Comparison of ENCODE assay signal across 41 cellular contexts in genomic region chr15:95968856-95969255, GRCh38.
"Had no signal": no experiment of that assay in that cellular context is flagged by ENCODE, and none has a peak within 500 bp of the region (broad histone marks: within the 10 kb centered on the region; RNA-seq: fewer than 3 reads in every experiment).

No MANE protein-coding gene starts in this region.

- H3K36me3 Mint-ChIP-seq: activated naive CD4-positive, alpha-beta T cell treated with anti-CD3 and anti-CD28 coated beads, Interleukin-2, amount 10 ng/mL, durations not matched to agents 7 days and 5 days; activated naive CD4-positive, alpha-beta T cell treated with anti-CD3 and anti-CD28 coated beads, Interleukin-2, amount 50 U/mL, for 24 hours; activated naive CD4-positive, alpha-beta T cell treated with anti-CD3 and anti-CD28 coated beads, Interleukin-2, amount 50 U/mL, for 72 hours; activated naive CD8-positive, alpha-beta T cell; activated naive CD8-positive, alpha-beta T cell treated with anti-CD3 and anti-CD28 coated beads for 36 hours; activated naive CD8-positive, alpha-beta T cell treated with anti-CD3 and anti-CD28 coated beads, Interleukin-2, amount 10 ng/mL, durations not matched to agents 7 days and 5 days; brain had no signal

- H3K4me3 ChIP-seq: adrenal gland, ascending aorta, body of pancreas, breast epithelium, cardiac muscle cell had no signal

- H3K36me3 ChIP-seq: adrenal gland, ascending aorta, brain microvascular endothelial cell, breast epithelium, cardiac muscle cell had no signal

- H3K27me3 ChIP-seq: adrenal gland, ascending aorta, body of pancreas, brain microvascular endothelial cell, breast epithelium, cardiac muscle cell had no signal

- H3K4me1 Mint-ChIP-seq: activated naive CD4-positive, alpha-beta T cell treated with anti-CD3 and anti-CD28 coated beads, Interleukin-2, amount 10 ng/mL, durations not matched to agents 7 days and 5 days; activated naive CD4-positive, alpha-beta T cell treated with anti-CD3 and anti-CD28 coated beads, Interleukin-2, amount 50 U/mL, for 24 hours; activated naive CD8-positive, alpha-beta T cell treated with anti-CD3 and anti-CD28 coated beads for 36 hours; activated naive CD8-positive, alpha-beta T cell treated with anti-CD3 and anti-CD28 coated beads, Interleukin-2, amount 10 ng/mL, durations not matched to agents 7 days and 5 days; activated naive CD8-positive, alpha-beta T cell treated with anti-CD3 and anti-CD28 coated beads, Interleukin-2, amount 50 U/mL, for 24 hours; activated T-helper 17 cell treated with anti-CD3 and anti-CD28 coated beads, Interleukin-2, amount 50 U/mL, for 72 hours; central memory CD8-positive, alpha-beta T cell had no signal

- H3K27ac Mint-ChIP-seq: activated naive CD4-positive, alpha-beta T cell treated with anti-CD3 and anti-CD28 coated beads for 36 hours; activated naive CD4-positive, alpha-beta T cell treated with anti-CD3 and anti-CD28 coated beads, Interleukin-2, amount 10 ng/mL, durations not matched to agents 7 days and 5 days; activated naive CD4-positive, alpha-beta T cell treated with anti-CD3 and anti-CD28 coated beads, Interleukin-2, amount 50 U/mL, for 24 hours; activated naive CD4-positive, alpha-beta T cell treated with anti-CD3 and anti-CD28 coated beads, Interleukin-2, amount 50 U/mL, for 72 hours; activated naive CD8-positive, alpha-beta T cell; activated naive CD8-positive, alpha-beta T cell treated with anti-CD3 and anti-CD28 coated beads for 36 hours; activated naive CD8-positive, alpha-beta T cell treated with anti-CD3 and anti-CD28 coated beads, Interleukin-2, amount 10 ng/mL, durations not matched to agents 7 days and 5 days; activated naive CD8-positive, alpha-beta T cell treated with anti-CD3 and anti-CD28 coated beads, Interleukin-2, amount 50 U/mL, for 24 hours; activated T-cell treated with anti-CD3 and anti-CD28 coated beads, Interleukin-2, amount 50 U/mL, for 24 hours; activated T-cell treated with anti-CD3 and anti-CD28 coated beads, Interleukin-2, amount 50 U/mL, for 72 hours; activated T-helper 1 cell treated with anti-CD3 and anti-CD28 coated beads, Interleukin-12 subunit alpha, Interleukin-12 subunit beta, Interleukin-2, Interleukin-4 antibody, amounts not matched to agents 30 ng/mL and 10 ng/mL and 1 ng/mL, durations not matched to agents 14 hours and 24 hours and 36 hours; activated T-helper 17 cell treated with anti-CD3 and anti-CD28 coated beads, Interleukin-2, amount 50 U/mL, for 72 hours; activated T-helper 2 cell treated with anti-CD3 and anti-CD28 coated beads, Interferon-gamma antibody, Interleukin-2, Interleukin-4, amounts not matched to agents 10 μg/mL and 5 μg/mL and 100 μg/mL, durations not matched to agents 14 hours and 24 hours and 36 hours; brain had no signal

- H3K27me3 Mint-ChIP-seq: activated T-helper 17 cell treated with anti-CD3 and anti-CD28 coated beads, Interleukin-2, amount 50 U/mL, for 72 hours had no signal

- H3K4me1 ChIP-seq: adrenal gland, ascending aorta, body of pancreas, breast epithelium had no signal

- H3K4me3 Mint-ChIP-seq: activated naive CD4-positive, alpha-beta T cell treated with anti-CD3 and anti-CD28 coated beads for 36 hours; activated naive CD4-positive, alpha-beta T cell treated with anti-CD3 and anti-CD28 coated beads, Interleukin-2, amount 10 ng/mL, durations not matched to agents 7 days and 5 days; activated naive CD4-positive, alpha-beta T cell treated with anti-CD3 and anti-CD28 coated beads, Interleukin-2, amount 50 U/mL, for 24 hours; activated naive CD8-positive, alpha-beta T cell; activated naive CD8-positive, alpha-beta T cell treated with anti-CD3 and anti-CD28 coated beads for 36 hours; activated naive CD8-positive, alpha-beta T cell treated with anti-CD3 and anti-CD28 coated beads, Interleukin-2, amount 10 ng/mL, durations not matched to agents 7 days and 5 days; activated naive CD8-positive, alpha-beta T cell treated with anti-CD3 and anti-CD28 coated beads, Interleukin-2, amount 50 U/mL, for 24 hours; activated T-cell treated with anti-CD3 and anti-CD28 coated beads, Interleukin-2, amount 50 U/mL, for 24 hours; activated T-cell treated with anti-CD3 and anti-CD28 coated beads, Interleukin-2, amount 50 U/mL, for 4 hours; activated T-cell treated with anti-CD3 and anti-CD28 coated beads, Interleukin-2, amount 50 U/mL, for 72 hours; activated T-helper 1 cell treated with anti-CD3 and anti-CD28 coated beads, Interleukin-12 subunit alpha, Interleukin-12 subunit beta, Interleukin-2, Interleukin-4 antibody, amounts not matched to agents 30 ng/mL and 10 ng/mL and 1 ng/mL, durations not matched to agents 14 hours and 24 hours and 36 hours; activated T-helper 17 cell treated with anti-CD3 and anti-CD28 coated beads, Interleukin-2, amount 50 U/mL, for 72 hours; brain; central memory CD8-positive, alpha-beta T cell had no signal

- H3K27ac ChIP-seq: adrenal gland, ascending aorta, body of pancreas, brain microvascular endothelial cell, breast epithelium, cardiac muscle cell had no signal

- FAIRE-seq: astrocyte, bronchial epithelial cell had no signal

- H3K9me3 Mint-ChIP-seq: activated naive CD4-positive, alpha-beta T cell treated with anti-CD3 and anti-CD28 coated beads for 36 hours; activated naive CD4-positive, alpha-beta T cell treated with anti-CD3 and anti-CD28 coated beads, Interleukin-2, amount 10 ng/mL, durations not matched to agents 7 days and 5 days; activated naive CD8-positive, alpha-beta T cell treated with anti-CD3 and anti-CD28 coated beads for 36 hours; activated naive CD8-positive, alpha-beta T cell treated with anti-CD3 and anti-CD28 coated beads, Interleukin-2, amount 10 ng/mL, durations not matched to agents 7 days and 5 days; activated T-cell treated with anti-CD3 and anti-CD28 coated beads, Interleukin-2, amount 50 U/mL, for 24 hours; activated T-cell treated with anti-CD3 and anti-CD28 coated beads, Interleukin-2, amount 50 U/mL, for 4 hours; activated T-cell treated with anti-CD3 and anti-CD28 coated beads, Interleukin-2, amount 50 U/mL, for 72 hours; activated T-helper 1 cell treated with anti-CD3 and anti-CD28 coated beads, Interleukin-12 subunit alpha, Interleukin-12 subunit beta, Interleukin-2, Interleukin-4 antibody, amounts not matched to agents 30 ng/mL and 10 ng/mL and 1 ng/mL, durations not matched to agents 14 hours and 24 hours and 36 hours; activated T-helper 2 cell treated with anti-CD3 and anti-CD28 coated beads, Interferon-gamma antibody, Interleukin-2, Interleukin-4, amounts not matched to agents 10 μg/mL and 5 μg/mL and 100 μg/mL, durations not matched to agents 14 hours and 24 hours and 36 hours; central memory CD8-positive, alpha-beta T cell had no signal

- H3K9me3 ChIP-seq: adrenal gland, body of pancreas, breast epithelium had no signal

- DNase-seq: activated effector memory CD4-positive, alpha-beta T cell treated with anti-CD3 and anti-CD28 coated beads, Interleukin-2, amount 50 U/mL, for 16 hours; activated effector memory CD4-positive, alpha-beta T cell treated with Interleukin-2 at 50 U/mL for 16 hours; activated gamma-delta T cell; activated gamma-delta T cell treated with Interleukin-2 at 50 U/mL for 16 hours; activated naive CD4-positive, alpha-beta T cell; activated naive CD4-positive, alpha-beta T cell treated with anti-CD3 and anti-CD28 coated beads for 36 hours; activated naive CD4-positive, alpha-beta T cell treated with anti-CD3 and anti-CD28 coated beads, Interleukin-2, amount 10 ng/mL, durations not matched to agents 7 days and 5 days; activated naive CD4-positive, alpha-beta T cell treated with anti-CD3 and anti-CD28 coated beads, Interleukin-2, amount 50 U/mL, for 16 hours; activated naive CD4-positive, alpha-beta T cell treated with Interleukin-2 at 50 U/mL for 16 hours; activated naive CD8-positive, alpha-beta T cell treated with anti-CD3 and anti-CD28 coated beads for 36 hours; activated naive CD8-positive, alpha-beta T cell treated with anti-CD3 and anti-CD28 coated beads, Interleukin-2, amount 10 ng/mL, durations not matched to agents 7 days and 5 days; activated naive CD8-positive, alpha-beta T cell treated with anti-CD3 and anti-CD28 coated beads, Interleukin-2, amount 50 U/mL, for 24 hours; activated T-cell treated with anti-CD3 and anti-CD28 coated beads for 4 hours; activated T-cell treated with anti-CD3 and anti-CD28 coated beads, Interleukin-2, amount 50 U/mL, for 1 hour; activated T-cell treated with anti-CD3 and anti-CD28 coated beads, Interleukin-2, amount 50 U/mL, for 24 hours; activated T-cell treated with anti-CD3 and anti-CD28 coated beads, Interleukin-2, amount 50 U/mL, for 4 hours; activated T-cell treated with anti-CD3 and anti-CD28 coated beads, Interleukin-2, amount 50 U/mL, for 48 hours; activated T-cell treated with anti-CD3 and anti-CD28 coated beads, Interleukin-2, amount 50 U/mL, for 72 hours; adrenal gland; amniotic stem cell; amygdala; anterior cingulate cortex; aorta; body of pancreas; brain microvascular endothelial cell; caudate nucleus; central memory CD4-positive, alpha-beta T cell; cerebellar nuclear complex had no signal

- ATAC-seq: activated naive CD4-positive, alpha-beta T cell treated with anti-CD3 and anti-CD28 coated beads, Interleukin-2, amount 50 U/mL, for 72 hours; activated naive CD8-positive, alpha-beta T cell treated with anti-CD3 and anti-CD28 coated beads, Interleukin-2, amount 50 U/mL, for 24 hours; activated T-cell treated with anti-CD3 and anti-CD28 coated beads, Interleukin-2, amount 50 U/mL, for 4 hours; activated T-cell treated with anti-CD3 and anti-CD28 coated beads, Interleukin-2, amount 50 U/mL, for 72 hours; activated T-helper 17 cell treated with anti-CD3 and anti-CD28 coated beads, Interleukin-2, amount 50 U/mL, for 72 hours; body of pancreas had no signal
